19 cellular contexts compared by ENCODE assay signal in genomic region chr13:102039264-102039663, GRCh38.
DNase-seq lines count a peak whose midpoint lies in the region; ATAC-seq and TF ChIP-seq lines count a peak whose summit lies in the region.
"Had no signal": no experiment of that assay in that cellular context is flagged by ENCODE, and none has a peak within 500 bp of the region (broad histone marks: within the 10 kb centered on the region; RNA-seq: fewer than 3 reads in every experiment).

No MANE protein-coding gene starts in this region.

- POLR2A ChIA-PET in PC-9 (lab: Charles Lee; ENCODE audit: unreplicated experiment), result no interaction called here

- H3K4me1 ChIP-seq in BE2C (peaks cover 15% of the 10 kb centered on the region), GM23338 (ENCODE audit: insufficient read depth) (no peaks in the 10 kb centered on the region), heart left ventricle (no peaks in the 10 kb centered on the region), PC-9 (replicated peaks; ENCODE audit: insufficient read depth) (no peaks in the 10 kb centered on the region)
- H3K4me1 ChIP-seq: HAP-1 had no signal

- no peak overlapping the region for H3K4me3 Mint-ChIP-seq in GM23338
- H3K4me3 Mint-ChIP-seq: CD4-positive, alpha-beta T cell had no signal

- H3F3A ChIP-seq in GM23338 (replicated peaks; ENCODE audit: low read depth), result no peaks in the 10 kb centered on the region
- H3F3A ChIP-seq in PC-9 (ENCODE audit: insufficient read depth, low read depth), result no peaks in the 10 kb centered on the region

- H3K36me3 Mint-ChIP-seq in GM23338 (ENCODE audit: low read depth), result no peaks in the 10 kb centered on the region

- peaks cover 3% of the 10 kb centered on the region; the same call in 1 of the 3 replicates for H3K4me1 Mint-ChIP-seq in GM23338

- no peaks in the 10 kb centered on the region for H4K20me1 ChIP-seq in GM23338 (replicated peaks; ENCODE audit: insufficient read depth)
- no peaks in the 10 kb centered on the region for H4K20me1 ChIP-seq in PC-9 (ENCODE audit: insufficient read depth)

- intact Hi-C loops in heart left ventricle (cut with DNase I), result no loop called here
- intact Hi-C loops in PC-9 (cut with micrococcal nuclease; ENCODE audit: unreplicated experiment), result no loop called here

- H3K4me3 ChIP-seq in BE2C (ENCODE audit: low read depth, low read length), result peak overlapping the region; percentile 10
- no peak overlapping the region for H3K4me3 ChIP-seq in GM23338
- H3K4me3 ChIP-seq in heart left ventricle, result no peak overlapping the region
- no peak overlapping the region for H3K4me3 ChIP-seq in PC-9
- H3K4me3 ChIP-seq: HAP-1 had no signal

- peak; percentile 39; the same call in 2 of the 3 replicates for ATAC-seq in GM23338
- peak; percentile 53 to 88 (median 74) for ATAC-seq in heart left ventricle
- ATAC-seq in HG02852 (IDR thresholded peaks at IDR 0.05; ENCODE audit: unreplicated experiment), result no peak
- ATAC-seq: Panc1 had no signal

- no peaks in the 10 kb centered on the region for H3K9me3 ChIP-seq in BE2C
- H3K9me3 ChIP-seq in heart left ventricle, result peaks cover 0 to 9% (median 0%) of the 10 kb centered on the region in 12 donors
- H3K9me3 ChIP-seq in PC-9 (ENCODE audit: insufficient read depth, low read depth), result no peaks in the 10 kb centered on the region
- H3K9me3 ChIP-seq: HAP-1 had no signal

- H3K27ac ChIP-seq in GM23338 (ENCODE audit: low read depth) (no peak overlapping the region), heart left ventricle (peak overlapping the region in 4 of 12 donors; percentile 17 to 49 (median 32)), PC-9 (no peak overlapping the region)

- peak overlapping the region; percentile 6 for H2AFZ ChIP-seq in GM23338
- H2AFZ ChIP-seq in PC-9, result no peak overlapping the region

- 51 to 73% (median 61%) methylated on average over 7 of the region's 7 CpGs for WGBS in heart left ventricle, 4 donors

- no peak overlapping the region for H3K4me2 ChIP-seq in GM23338
- H3K4me2 ChIP-seq in PC-9, result no peak overlapping the region

- no peak for TF ChIP-seq POLR2A in heart left ventricle (IDR thresholded peaks at IDR 0.05)

- H3K27me3 ChIP-seq in BE2C (no peaks in the 10 kb centered on the region), GM23338 (ENCODE audit: insufficient read depth) (no peaks in the 10 kb centered on the region), heart left ventricle (no peaks in the 10 kb centered on the region), PC-9 (ENCODE audit: insufficient read depth, low read depth) (no peaks in the 10 kb centered on the region)

- CTCF ChIA-PET in PC-9 (lab: Charles Lee), result no interaction called here

- BruUV-seq in PC-9 (replicated peaks; lab: Mats Ljungman, UMichigan), result no TSS peak

- no peaks in the 10 kb centered on the region for H3K27me3 Mint-ChIP-seq in GM23338 (ENCODE audit: insufficient read depth, low read depth, poor library complexity)

- H3K9me3 Mint-ChIP-seq in GM23338, result no peaks in the 10 kb centered on the region
- H3K9me3 Mint-ChIP-seq: CD4-positive, alpha-beta T cell had no signal

- no peaks in the 10 kb centered on the region for H3K79me2 ChIP-seq in GM23338 (replicated peaks; ENCODE audit: insufficient read depth)
- no peaks in the 10 kb centered on the region for H3K79me2 ChIP-seq in PC-9 (ENCODE audit: low read depth)

- H3K36me3 ChIP-seq in BE2C (no peaks in the 10 kb centered on the region), GM23338 (ENCODE audit: insufficient read depth) (no peaks in the 10 kb centered on the region), heart left ventricle (no peaks in the 10 kb centered on the region), PC-9 (ENCODE audit: low read depth) (no peaks in the 10 kb centered on the region)
- H3K36me3 ChIP-seq: HAP-1 had no signal

- no peak overlapping the region for H3K27ac Mint-ChIP-seq in GM23338
- H3K27ac Mint-ChIP-seq: CD4-positive, alpha-beta T cell had no signal

- H3K9me2 ChIP-seq in GM23338 (ENCODE audit: insufficient read depth) (no peaks in the 10 kb centered on the region), PC-9 (ENCODE audit: insufficient read depth) (no peaks in the 10 kb centered on the region)

- TF ChIP-seq CTCF in BE2C (IDR thresholded peaks at IDR 0.05; ENCODE audit: low read depth, low read length) (no peak), GM23338 (conservative IDR thresholded peaks at IDR 0.05; ENCODE audit: low read depth in 2 of 2) (no peak), heart left ventricle (IDR thresholded peaks at IDR 0.05) (no peak), PC-9 (conservative IDR thresholded peaks at IDR 0.05) (no peak)

- DNase-seq in BE2C, result peak; percentile 84
- no peak for DNase-seq in GM23338 (ENCODE audit: low spot score)
- peak; percentile 90 for DNase-seq in NCI-H82 (lab: John Stamatoyannopoulos, UW)
- DNase-seq in heart left ventricle, result peak in 4 of 5 donors; percentile 24 to 35 (median 29)
- no peak for DNase-seq in ecto neural progenitor cell (ENCODE audit: low spot score)
- no peak for DNase-seq in PC-9
- DNase-seq in activated T-cell treated with anti-CD3 and anti-CD28 coated beads, Interleukin-2, amount 50 U/mL, for 48 hours, result no peak
- DNase-seq: ACHN; AML-193; CD4-positive, alpha-beta T cell; DMS79; NCI-H1105; NCI-H2081 treated with DMSO at 0.1 percent for 48 hours; NCI-H446 treated with DMSO at 0.1 percent for 48 hours; SHP77 treated with DMSO at 0.1 percent for 48 hours; T-helper 2 cell had no signal

TF ChIP-seq in GM23338, 12 proteins besides CTCF, POLR2A, EP300 and RAD21 (continues in another document):
- TF ChIP-seq CREB1 (CRISPR knock-in tag; IDR thresholded peaks at IDR 0.05; ENCODE audit: low read depth), result no peak
- no peak for TF ChIP-seq NANOG (IDR thresholded peaks at IDR 0.05; ENCODE audit: borderline replicate concordance)
- TF ChIP-seq, protein P1, sequence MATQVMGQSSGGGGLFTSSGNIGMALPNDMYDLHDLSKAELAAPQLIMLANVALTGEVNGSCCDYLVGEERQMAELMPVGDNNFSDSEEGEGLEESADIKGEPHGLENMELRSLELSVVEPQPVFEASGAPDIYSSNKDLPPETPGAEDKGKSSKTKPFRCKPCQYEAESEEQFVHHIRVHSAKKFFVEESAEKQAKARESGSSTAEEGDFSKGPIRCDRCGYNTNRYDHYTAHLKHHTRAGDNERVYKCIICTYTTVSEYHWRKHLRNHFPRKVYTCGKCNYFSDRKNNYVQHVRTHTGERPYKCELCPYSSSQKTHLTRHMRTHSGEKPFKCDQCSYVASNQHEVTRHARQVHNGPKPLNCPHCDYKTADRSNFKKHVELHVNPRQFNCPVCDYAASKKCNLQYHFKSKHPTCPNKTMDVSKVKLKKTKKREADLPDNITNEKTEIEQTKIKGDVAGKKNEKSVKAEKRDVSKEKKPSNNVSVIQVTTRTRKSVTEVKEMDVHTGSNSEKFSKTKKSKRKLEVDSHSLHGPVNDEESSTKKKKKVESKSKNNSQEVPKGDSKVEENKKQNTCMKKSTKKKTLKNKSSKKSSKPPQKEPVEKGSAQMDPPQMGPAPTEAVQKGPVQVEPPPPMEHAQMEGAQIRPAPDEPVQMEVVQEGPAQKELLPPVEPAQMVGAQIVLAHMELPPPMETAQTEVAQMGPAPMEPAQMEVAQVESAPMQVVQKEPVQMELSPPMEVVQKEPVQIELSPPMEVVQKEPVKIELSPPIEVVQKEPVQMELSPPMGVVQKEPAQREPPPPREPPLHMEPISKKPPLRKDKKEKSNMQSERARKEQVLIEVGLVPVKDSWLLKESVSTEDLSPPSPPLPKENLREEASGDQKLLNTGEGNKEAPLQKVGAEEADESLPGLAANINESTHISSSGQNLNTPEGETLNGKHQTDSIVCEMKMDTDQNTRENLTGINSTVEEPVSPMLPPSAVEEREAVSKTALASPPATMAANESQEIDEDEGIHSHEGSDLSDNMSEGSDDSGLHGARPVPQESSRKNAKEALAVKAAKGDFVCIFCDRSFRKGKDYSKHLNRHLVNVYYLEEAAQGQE (IDR thresholded peaks at IDR 0.05; ENCODE audit: unreplicated experiment), result no peak
- TF ChIP-seq ZNF331 (CRISPR knock-in tag; IDR thresholded peaks at IDR 0.05; ENCODE audit: low read depth), result no peak
- TF ChIP-seq ETS1 (IDR thresholded peaks at IDR 0.05), result no peak
- TF ChIP-seq EZH2 (IDR thresholded peaks at IDR 0.05; ENCODE audit: low read depth, unreplicated experiment), result no peak

Comparison
In these comparisons a context has a peak if more than half of its experiments do, and no peak if none do; other contexts are left out.
1. DNase-seq: peak in BE2C (single experiment), NCI-H82 (single experiment) and heart left ventricle (4 of 5); none in GM23338 (single experiment), ecto neural progenitor cell (single experiment), PC-9 (0 of 2) and activated T-cell treated with anti-CD3 and anti-CD28 coated beads, Interleukin-2, amount 50 U/mL, for 48 hours (0 of 2).